In the genomic region with DNA sequence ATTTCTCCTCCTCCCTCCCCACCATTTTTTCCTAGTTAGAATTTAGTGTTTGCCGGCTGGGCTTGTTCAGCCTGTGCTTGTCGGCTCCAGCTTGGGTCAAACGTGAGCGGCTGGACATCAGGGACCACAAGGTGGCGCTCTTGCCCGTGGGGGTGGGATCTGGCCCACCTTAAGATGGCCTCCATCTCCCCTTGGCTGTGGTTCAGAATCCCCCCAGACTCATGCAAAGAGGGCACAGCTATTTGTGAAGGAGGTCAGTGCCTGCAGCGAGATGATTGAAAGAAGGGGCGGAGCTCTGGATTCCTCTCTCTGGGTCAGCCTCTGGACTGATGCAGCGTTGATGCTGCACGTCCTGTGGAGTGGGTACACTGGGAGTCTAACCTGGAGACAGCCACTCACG, we compare ENCODE assay signal across 8 cellular contexts.
DNase-seq lines count a peak whose midpoint lies in the region; ATAC-seq and TF ChIP-seq lines count a peak whose summit lies in the region.

No MANE protein-coding gene starts in this region.

- no peak overlapping the region for H3K27ac ChIP-seq in SU-DHL-6 (ENCODE audit: low read depth, low read length)

- ATAC-seq in left ventricle myocardium superior, result peak; percentile 40
- ATAC-seq in HG02642 (IDR thresholded peaks at IDR 0.05; ENCODE audit: poor library complexity, unreplicated experiment), result no peak
- ATAC-seq in HG02798 (IDR thresholded peaks at IDR 0.05; ENCODE audit: poor library complexity, unreplicated experiment), result no peak

- TF ChIP-seq CTCF in SU-DHL-6 (IDR thresholded peaks at IDR 0.05; ENCODE audit: insufficient read depth, low read length, poor library complexity, severe bottlenecking), result peak; percentile 20

- no peaks in the 10 kb centered on the region for H3F3A ChIP-seq in SU-DHL-6 (ENCODE audit: insufficient read depth)

- no peak overlapping the region for H3K4me2 ChIP-seq in SU-DHL-6 (ENCODE audit: low read depth, low read length, poor library complexity, severe bottlenecking)

- H3K27me3 ChIP-seq in SU-DHL-6 (ENCODE audit: low read length), result no peaks in the 10 kb centered on the region

- H3K4me3 ChIP-seq in SU-DHL-6 (ENCODE audit: insufficient read depth, low read length, poor library complexity, severe bottlenecking), result no peak overlapping the region

- no peak overlapping the region for H2AFZ ChIP-seq in SU-DHL-6 (ENCODE audit: low read depth, low read length, severe bottlenecking)

- intact Hi-C loops in left ventricle myocardium superior (cut with micrococcal nuclease), result no loop called here

- no peaks in the 10 kb centered on the region for H3K36me3 ChIP-seq in SU-DHL-6 (ENCODE audit: low read length)

- no peaks in the 10 kb centered on the region for H3K9me3 ChIP-seq in SU-DHL-6 (ENCODE audit: insufficient read depth, low read length)

- H3K79me2 ChIP-seq in SU-DHL-6 (ENCODE audit: insufficient read depth, low read length), result no peaks in the 10 kb centered on the region

- no peak overlapping the region for H3K9ac ChIP-seq in SU-DHL-6 (ENCODE audit: low read length)

- DNase-seq in DMS 273 (lab: John Stamatoyannopoulos, UW; ENCODE audit: unreplicated experiment) (peak; percentile 45), DMS 273 treated with DMSO at 0.1 percent for 48 hours (lab: John Stamatoyannopoulos, UW) (no peak), left ventricle myocardium superior (peak; percentile 42), dermis blood vessel endothelial cell (no peak)
- peak; percentile 6 for DNase-seq in stimulated activated CD8-positive, alpha-beta memory T cell treated with anti-CD3 and anti-CD28 coated beads, Interleukin-15, amount 100 ng/mL, for 24 hours (ENCODE audit: low read depth)

- no peaks in the 10 kb centered on the region for H4K20me1 ChIP-seq in SU-DHL-6 (ENCODE audit: low read depth, low read length)

- H3K9me2 ChIP-seq in SU-DHL-6 (replicated peaks; ENCODE audit: insufficient read depth, low read length), result no peaks in the 10 kb centered on the region

Comparison
In these comparisons a context has a peak if more than half of its experiments do, and no peak if none do; other contexts are left out.
1. DNase-seq: peak in DMS 273 (single experiment), left ventricle myocardium superior (single experiment) and stimulated activated CD8-positive, alpha-beta memory T cell treated with anti-CD3 and anti-CD28 coated beads, Interleukin-15, amount 100 ng/mL, for 24 hours (single experiment); none in DMS 273 treated with DMSO at 0.1 percent for 48 hours (single experiment) and dermis blood vessel endothelial cell (single experiment).